ENCODE assay signal across 11 cellular contexts in the genomic region with DNA sequence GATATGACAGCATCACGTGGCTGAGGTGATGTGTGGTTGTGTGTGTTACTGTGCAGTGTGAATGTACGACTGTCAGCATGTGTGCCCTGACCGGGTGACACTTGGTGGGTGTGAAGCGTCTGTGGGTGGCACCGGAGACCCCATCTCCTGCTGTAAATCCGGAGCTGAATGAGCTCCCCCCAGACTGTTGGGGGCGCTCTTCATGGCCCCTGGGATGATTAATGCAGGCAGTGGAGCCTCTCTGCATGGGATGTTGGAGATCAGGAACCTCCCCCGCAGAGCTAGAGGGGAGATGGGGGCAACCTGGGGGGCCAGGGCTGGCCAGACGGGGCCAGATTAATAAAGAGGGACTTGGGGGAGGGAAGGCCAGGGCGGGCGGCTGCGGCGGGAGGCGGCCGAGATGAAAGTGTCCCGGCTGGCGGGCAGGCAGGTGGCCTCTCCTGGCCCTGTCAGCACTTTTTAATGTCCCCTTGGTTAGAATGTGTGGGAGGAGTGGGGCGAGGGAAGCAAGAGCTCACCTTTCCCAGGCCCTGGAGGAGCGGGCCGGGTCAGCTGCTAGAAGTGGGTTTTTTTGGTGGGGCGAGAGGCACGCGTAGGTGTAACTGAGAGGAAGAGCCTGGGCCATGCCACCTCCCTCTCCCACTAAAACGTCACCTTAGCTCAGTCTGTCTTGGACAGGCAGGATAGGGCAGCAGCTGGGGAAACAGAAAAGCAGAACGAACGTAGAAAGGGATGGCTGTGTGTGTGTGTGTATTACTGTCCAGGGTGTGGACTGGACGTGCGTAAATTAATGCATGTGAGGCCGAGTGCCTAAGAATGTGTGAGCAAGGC. TPM values are rescaled to one million over a fixed set of nuclear protein-coding genes. Genes with fewer than 3 reads are reported as not detected.
DNase-seq lines count a peak whose midpoint lies in the region; ATAC-seq, FAIRE-seq and TF ChIP-seq lines count a peak whose summit lies in the region.
"Had no signal": no experiment of that assay in that cellular context is flagged by ENCODE, and none has a peak within 500 bp of the region (broad histone marks: within the 10 kb centered on the region; RNA-seq: fewer than 3 reads in every experiment).

No MANE protein-coding gene starts in this region.

- H3K27me3 ChIP-seq in cardiac muscle cell (peaks cover 35% of the 10 kb centered on the region), WERI-Rb-1 (ENCODE audit: insufficient read depth, low read depth, severe bottlenecking) (peaks cover 12% of the 10 kb centered on the region)

- H3K36me3 Mint-ChIP-seq in immature natural killer cell = no peaks in the 10 kb centered on the region
- H3K36me3 Mint-ChIP-seq: brain had no signal

- no peaks in the 10 kb centered on the region for H3K36me3 ChIP-seq in cardiac muscle cell
- no peaks in the 10 kb centered on the region for H3K36me3 ChIP-seq in WERI-Rb-1

- H3K27ac ChIP-seq in cardiac muscle cell (no peak overlapping the region), WERI-Rb-1 (no peak overlapping the region)

- ATAC-seq in Right ventricle myocardium inferior (no peak), HG02588 (IDR thresholded peaks at IDR 0.05; ENCODE audit: unreplicated experiment) (no peak), GM19455 (IDR thresholded peaks at IDR 0.05; ENCODE audit: unreplicated experiment) (no peak)

- peak; percentile 44 for FAIRE-seq in urothelium cell line (lab: Jason Lieb, UNC)

- no peaks in the 10 kb centered on the region for H3K4me1 Mint-ChIP-seq in immature natural killer cell
- H3K4me1 Mint-ChIP-seq: brain had no signal

- intact Hi-C loops in Right ventricle myocardium inferior (cut with DNase I) = loop anchor here (10.0 kb wide), 1 partner anchor 445 kb away; no protein-coding TSS in a partner anchor

- H3K4me1 ChIP-seq in cardiac muscle cell (ENCODE audit: low read depth) = no peaks in the 10 kb centered on the region

- no peak overlapping the region for H3K4me3 Mint-ChIP-seq in immature natural killer cell
- H3K4me3 Mint-ChIP-seq: brain had no signal

- H3K4me3 ChIP-seq in cardiac muscle cell (peak overlapping the region; percentile 58), WERI-Rb-1 (ENCODE audit: low read depth, low read length) (peak overlapping the region; percentile 46)

- DNase-seq in cardiac muscle cell (ENCODE audit: low read depth in 1 of 2, low spot score in 1 of 2) = peak in 1 of 2 donors; percentile 37
- no peak for DNase-seq in Right ventricle myocardium inferior (ENCODE audit: missing footprints)
- DNase-seq in WERI-Rb-1 = peak; percentile 61
- peak; percentile 18 to 22 (median 21) for DNase-seq in immature natural killer cell
- no peak for DNase-seq in urothelium cell line (ENCODE audit: low spot score)
- no peak for DNase-seq in Ammon's horn (ENCODE audit: low spot score)
- DNase-seq: C1 segment of cervical spinal cord, T-helper 1 cell had no signal

- H3K27ac Mint-ChIP-seq in immature natural killer cell = no peak overlapping the region
- H3K27ac Mint-ChIP-seq: brain had no signal

- H3K27me3 Mint-ChIP-seq in immature natural killer cell (ENCODE audit: low read depth in 3 of 3) = peaks cover 3 to 13% (median 7%) of the 10 kb centered on the region in 3 donors

- peak; percentile 5 for TF ChIP-seq CTCF in cardiac muscle cell (IDR thresholded peaks at IDR 0.05; ENCODE audit: low read depth, low read length)
- peak; percentile 57 for TF ChIP-seq CTCF in WERI-Rb-1 (IDR thresholded peaks at IDR 0.05; ENCODE audit: low read depth, low read length)

- no peaks in the 10 kb centered on the region for H3K9me3 Mint-ChIP-seq in immature natural killer cell
- H3K9me3 Mint-ChIP-seq: brain had no signal

- no peaks in the 10 kb centered on the region for H3K9me3 ChIP-seq in cardiac muscle cell (ENCODE audit: low read depth)
- H3K9me3 ChIP-seq in WERI-Rb-1 (ENCODE audit: severe bottlenecking) = peaks cover 3% of the 10 kb centered on the region

RNA-seq across cellular contexts. Expression of gene HIF1AN, which starts 34.2 kb away (rescaled TPM):
- total RNA-seq in cardiac muscle cell (16.6 and 20.3 TPM in 2 replicates), Right ventricle myocardium inferior (44.5 TPM)
- polyA plus RNA-seq in cardiac muscle cell (37.4 and 40.2 TPM in 2 replicates), immature natural killer cell (10 to 100 TPM; 26.0 to 41.2 (median 33.3) TPM)

RNA-seq across cellular contexts. Expression of gene NDUFB8, which starts 40.2 kb away (rescaled TPM):
- total RNA-seq in cardiac muscle cell = 296 and 504 TPM in 2 replicates
- 577 and 748 TPM in 2 replicates for polyA plus RNA-seq in cardiac muscle cell
- total RNA-seq in Right ventricle myocardium inferior = 444 TPM
- 100 to 1,000 TPM; 419 to 713 (median 668) TPM for polyA plus RNA-seq in immature natural killer cell

RNA-seq across cellular contexts. Expression of gene SEC31B, which starts 50.2 kb away (rescaled TPM):
- 8.0 and 13.2 TPM in 2 replicates for total RNA-seq in cardiac muscle cell
- polyA plus RNA-seq in cardiac muscle cell = 15.0 and 23.1 TPM in 2 replicates
- total RNA-seq in Right ventricle myocardium inferior = 8.2 TPM
- under 1 TPM in 2 of 3 donors, not detected in 1; 0.18 to 0.57 TPM for polyA plus RNA-seq in immature natural killer cell

Comparison
In these comparisons a context has a peak if more than half of its experiments do, and no peak if none do; other contexts are left out.
1. DNase-seq: peak in WERI-Rb-1 (single experiment) and immature natural killer cell (3 of 3); none in Right ventricle myocardium inferior (single experiment), urothelium cell line (single experiment) and Ammon's horn (single experiment).